9 cellular contexts compared by ENCODE assay signal in genomic region chr17:55273579-55274370, GRCh38. TPM values are rescaled to one million over a fixed set of nuclear protein-coding genes. Genes with fewer than 3 reads are reported as not detected.
DNase-seq lines count a peak whose midpoint lies in the region; ATAC-seq and TF ChIP-seq lines count a peak whose summit lies in the region.
"Had no signal": no experiment of that assay in that cellular context is flagged by ENCODE, and none has a peak within 500 bp of the region (broad histone marks: within the 10 kb centered on the region; RNA-seq: fewer than 3 reads in every experiment).

No MANE protein-coding gene starts in this region.

- H3K9me3 ChIP-seq in esophagus (ENCODE audit: control insufficient read depth in 2 of 2, insufficient read depth in 1 of 2, low read depth in 1 of 2, low read length in 1 of 2) (no peaks in the 10 kb centered on the region), upper lobe of right lung (no peaks in the 10 kb centered on the region)

- no peak overlapping the region for H3K4me3 ChIP-seq in esophagus (ENCODE audit: low read depth in 1 of 2, low read length in 2 of 2)
- no peak overlapping the region for H3K4me3 ChIP-seq in upper lobe of right lung

- no peaks in the 10 kb centered on the region for H3K27me3 ChIP-seq in esophagus (ENCODE audit: control insufficient read depth in 1 of 2, insufficient read depth in 2 of 2, low read length in 2 of 2)
- H3K27me3 ChIP-seq in upper lobe of right lung = no peaks in the 10 kb centered on the region

- in situ Hi-C loops in ACHN (cut with HindIII; ENCODE audit: low pct_ligation_motif_present, low pct_unique_long_range_greater_than_20kb, low sequenced_read_pairs) = no loop called here

- TF ChIP-seq CTCF in upper lobe of right lung (IDR thresholded peaks at IDR 0.05) = no peak

- H3K4me1 ChIP-seq in esophagus (ENCODE audit: control insufficient read depth in 2 of 2, insufficient read depth in 2 of 2, low read length in 1 of 2) (peaks cover 4 to 9% of the 10 kb centered on the region in 2 donors), upper lobe of right lung (peaks cover 52% of the 10 kb centered on the region)

- H3K27ac ChIP-seq in esophagus (ENCODE audit: low read depth in 2 of 2, low read length in 1 of 2) = peak overlapping the region; percentile 76 to 91
- peak overlapping the region; percentile 38 for H3K27ac ChIP-seq in upper lobe of right lung

- 18 to 21% methylated on average over 7 of the region's 7 CpGs for WGBS in esophagus, 2 donors

- intact Hi-C loops in upper lobe of right lung (cut with DNase I) = no loop called here

- ATAC-seq in upper lobe of right lung = peak; percentile 91

- DNase-seq in RPMI7951 (ENCODE audit: low read depth) (peak; percentile 18), midbrain (lab: John Stamatoyannopoulos, UW) (peak; percentile 79), upper lobe of right lung (peak; percentile 91), UCSD-AML1 (lab: John Stamatoyannopoulos, UW; ENCODE audit: unreplicated experiment) (no peak), ACHN (no peak), NCI-H146 (lab: John Stamatoyannopoulos, UW) (no peak)
- DNase-seq: activated naive CD8-positive, alpha-beta T cell treated with anti-CD3 and anti-CD28 coated beads, Interleukin-2, amount 10 ng/mL, durations not matched to agents 7 days and 5 days; MV-4-11 had no signal

- H3K36me3 ChIP-seq in esophagus (ENCODE audit: control insufficient read depth in 2 of 2, insufficient read depth in 2 of 2, low read length in 1 of 2) (peaks cover 0 to 3% of the 10 kb centered on the region in 2 donors), upper lobe of right lung (no peaks in the 10 kb centered on the region)

RNA-seq across cellular contexts. Expression of gene HLF, which starts 9.0 kb away (rescaled TPM):
- total RNA-seq in RPMI7951 (2014; rRNA removed; shearing (Covaris generic)) = 0.24 and 0.39 TPM in 2 replicates
- 10 to 100 TPM in 1 of 2 donors, 1 to 10 TPM in 1; 6.4 to 12.7 TPM for polyA plus RNA-seq in esophagus
- 31.8 TPM for total RNA-seq in upper lobe of right lung

Comparison
In these comparisons a context has a peak if more than half of its experiments do, and no peak if none do; other contexts are left out.
1. DNase-seq: peak in RPMI7951 (single experiment), midbrain (single experiment) and upper lobe of right lung (single experiment); none in UCSD-AML1 (single experiment), ACHN (single experiment) and NCI-H146 (single experiment).
2. RNA of gene HLF, which starts 9.0 kb away (total RNA-seq): 31.8 TPM in upper lobe of right lung (single experiment); 0.24 to 0.39 TPM in RPMI7951; every median in the first group is over 10 times any median in the second.